8 cellular contexts compared by ENCODE assay signal in the genomic region with DNA sequence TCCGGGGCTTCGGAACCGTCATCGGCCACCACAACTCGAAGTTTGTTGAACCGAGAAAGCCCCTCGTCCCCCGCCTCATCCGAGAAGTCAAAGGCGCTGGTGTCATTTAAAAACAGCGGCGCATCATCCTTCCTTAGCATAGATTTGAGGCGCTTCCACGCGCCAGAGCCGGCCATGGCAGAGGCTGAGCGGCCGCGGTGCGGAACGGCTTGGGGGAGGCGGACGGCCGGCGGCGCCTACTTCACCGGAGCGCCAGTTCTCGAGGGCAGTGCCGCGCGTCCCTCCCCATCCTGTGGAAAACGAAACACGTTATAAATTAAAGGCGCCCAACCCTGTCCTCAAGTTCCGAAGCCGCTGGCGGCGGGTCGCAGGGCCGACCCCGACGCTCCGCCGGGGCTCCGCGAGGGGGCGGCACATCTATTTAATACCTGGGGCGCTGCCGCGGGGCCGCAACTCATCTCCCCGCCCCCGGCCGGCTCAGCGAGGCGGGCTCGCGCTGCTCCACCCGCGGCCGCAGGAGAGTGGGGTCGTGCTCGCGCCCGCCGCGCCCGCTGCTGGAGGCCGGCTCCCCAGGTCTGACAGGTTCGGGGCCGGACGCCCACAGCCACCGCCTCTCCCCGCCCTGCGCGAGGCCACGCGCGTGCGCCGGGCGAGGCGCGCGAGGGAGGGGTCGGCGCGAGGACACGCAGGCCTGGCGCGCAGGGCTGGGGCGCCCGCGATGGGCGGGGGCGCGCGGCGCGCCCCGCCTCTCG. TPM values are rescaled to one million over a fixed set of nuclear protein-coding genes. Genes with fewer than 3 reads are reported as not detected.
DNase-seq lines count a peak whose midpoint lies in the region; ATAC-seq and TF ChIP-seq lines count a peak whose summit lies in the region.

SLC30A4 (minus strand) TSS at position 577 of the 752 bp plus-strand sequence; CDS start at position 176, 401 bp downstream.

- peak; percentile 43 for TF ChIP-seq EP300 in neural cell (conservative IDR thresholded peaks at IDR 0.05; ENCODE audit: poor library complexity, severe bottlenecking)

- H4K20me1 ChIP-seq in OCI-LY3 (ENCODE audit: insufficient read depth, low read length) (no peaks in the 10 kb centered on the region), neural cell (ENCODE audit: insufficient read depth) (no peaks in the 10 kb centered on the region)

- peak; percentile 46 for DNase-seq in A673 (ENCODE audit: low spot score)
- DNase-seq in activated effector memory CD4-positive, alpha-beta T cell treated with Interleukin-2 at 50 U/mL for 16 hours, result peak; percentile 65
- peak; percentile 14 for DNase-seq in fibroblast of the conjunctiva (ENCODE audit: low read depth)
- peak; percentile 58 to 69 for DNase-seq in stimulated activated naive CD8-positive, alpha-beta T cell treated with anti-CD3 and anti-CD28 coated beads, Interleukin-15, amount 100 ng/mL, for 72 hours

- no TSS peak for BruUV-seq in A673 (replicated peaks; lab: Mats Ljungman, UMichigan)

- H3K27me3 ChIP-seq in A673 (replicated peaks; ENCODE audit: insufficient read depth, low read depth, low read length, poor library complexity) (no peaks in the 10 kb centered on the region), OCI-LY3 (ENCODE audit: low read depth, low read length) (peaks cover 16% of the 10 kb centered on the region), neural cell (ENCODE audit: insufficient read depth, low read depth, low read length) (peaks cover 5% of the 10 kb centered on the region)

- H3F3A ChIP-seq in neural cell (ENCODE audit: insufficient read depth, low read length, poor library complexity, severe bottlenecking), result peaks cover 4% of the 10 kb centered on the region

- intact Hi-C loops in A673 (cut with micrococcal nuclease; ENCODE audit: unreplicated experiment), result no loop called here

- peaks cover 20% of the 10 kb centered on the region for H3K4me1 Mint-ChIP-seq in stimulated activated naive CD8-positive, alpha-beta T cell treated with anti-CD3 and anti-CD28 coated beads, Interleukin-15, amount 100 ng/mL, for 72 hours

- no peaks in the 10 kb centered on the region for H3K9me2 ChIP-seq in neural cell (ENCODE audit: insufficient read depth, low read length)

- ATAC-seq in GM18520 (IDR thresholded peaks at IDR 0.05; ENCODE audit: unreplicated experiment), result peak; percentile 64
- ATAC-seq in HG03064 (IDR thresholded peaks at IDR 0.05; ENCODE audit: low read depth, unreplicated experiment), result peak; percentile 67
- peak; percentile 93 for ATAC-seq in stimulated activated naive CD8-positive, alpha-beta T cell treated with anti-CD3 and anti-CD28 coated beads, Interleukin-15, amount 100 ng/mL, for 72 hours

- peak within 1 kb of the TSS; percentile 65 for H3K4me3 ChIP-seq in A673 (ENCODE audit: low read depth, low read length, poor library complexity, severe bottlenecking)
- H3K4me3 ChIP-seq in OCI-LY3 (ENCODE audit: low read length), result peak within 1 kb of the TSS; percentile 79
- H3K4me3 ChIP-seq in neural cell (ENCODE audit: low read length), result peak within 1 kb of the TSS; percentile 88

- no peaks in the 10 kb centered on the region for H3K9me3 ChIP-seq in A673 (ENCODE audit: low read depth, low read length, poor library complexity, severe bottlenecking)
- no peaks in the 10 kb centered on the region for H3K9me3 ChIP-seq in OCI-LY3 (ENCODE audit: insufficient read depth, low read length)
- no peaks in the 10 kb centered on the region for H3K9me3 ChIP-seq in neural cell (ENCODE audit: low read length)

- H3K79me2 ChIP-seq in OCI-LY3 (ENCODE audit: low read length), result no peaks in the 10 kb centered on the region
- no peaks in the 10 kb centered on the region for H3K79me2 ChIP-seq in neural cell (replicated peaks; ENCODE audit: insufficient read depth, low read length)

- H3K4me2 ChIP-seq in OCI-LY3 (ENCODE audit: low read length) (peak within 1 kb of the TSS; percentile 96), neural cell (ENCODE audit: low read length) (peak within 1 kb of the TSS; percentile 73)

- peak within 1 kb of the TSS; percentile 86 to 92 for H3K4me3 Mint-ChIP-seq in stimulated activated naive CD8-positive, alpha-beta T cell treated with anti-CD3 and anti-CD28 coated beads, Interleukin-15, amount 100 ng/mL, for 72 hours

- CTCF ChIA-PET in A673 (lab: Charles Lee), result no interaction called here

- peak within 1 kb of the TSS; percentile 84 for H2AFZ ChIP-seq in OCI-LY3 (ENCODE audit: low read depth, low read length)
- peak within 1 kb of the TSS; percentile 30 for H2AFZ ChIP-seq in neural cell (ENCODE audit: low read depth, low read length)

- H3K9ac ChIP-seq in OCI-LY3 (ENCODE audit: low read length), result peak within 1 kb of the TSS; percentile 57
- H3K9ac ChIP-seq in neural cell (ENCODE audit: low read length), result peak within 1 kb of the TSS; percentile 68

- no peaks in the 10 kb centered on the region for H3K4me1 ChIP-seq in A673 (ENCODE audit: insufficient read depth, low read length, poor library complexity, severe bottlenecking)
- peaks cover 12% of the 10 kb centered on the region; the same call in 1 of the 2 replicates for H3K4me1 ChIP-seq in OCI-LY3 (ENCODE audit: low read length)

- peak within 1 kb of the TSS; percentile 64 to 80 for H3K27ac Mint-ChIP-seq in stimulated activated naive CD8-positive, alpha-beta T cell treated with anti-CD3 and anti-CD28 coated beads, Interleukin-15, amount 100 ng/mL, for 72 hours

- H3K36me3 ChIP-seq in A673 (ENCODE audit: insufficient read depth, low read length, poor library complexity, severe bottlenecking), result no peaks in the 10 kb centered on the region
- H3K36me3 ChIP-seq in OCI-LY3 (replicated peaks; ENCODE audit: low read depth, low read length), result no peaks in the 10 kb centered on the region
- H3K36me3 ChIP-seq in neural cell (ENCODE audit: insufficient read depth, low read length), result no peaks in the 10 kb centered on the region

- no peak for TF ChIP-seq RAD21 in neural cell (conservative IDR thresholded peaks at IDR 0.05)

- no peak within 1 kb of the TSS for H3K27ac ChIP-seq in A673 (ENCODE audit: low read depth, low read length, poor library complexity, severe bottlenecking)
- H3K27ac ChIP-seq in OCI-LY3 (ENCODE audit: low read length), result no peak within 1 kb of the TSS
- peak within 1 kb of the TSS; percentile 39 for H3K27ac ChIP-seq in neural cell (ENCODE audit: low read length)

- peaks cover 9% of the 10 kb centered on the region for H3K27me3 Mint-ChIP-seq in stimulated activated naive CD8-positive, alpha-beta T cell treated with anti-CD3 and anti-CD28 coated beads, Interleukin-15, amount 100 ng/mL, for 72 hours

- H3K9me3 Mint-ChIP-seq in stimulated activated naive CD8-positive, alpha-beta T cell treated with anti-CD3 and anti-CD28 coated beads, Interleukin-15, amount 100 ng/mL, for 72 hours, result no peaks in the 10 kb centered on the region

- peak; percentile 50; the same call in 1 of the 2 replicates for TF ChIP-seq CTCF in A673 (conservative IDR thresholded peaks at IDR 0.05; ENCODE audit: low read depth, low read length)
- TF ChIP-seq CTCF in OCI-LY3 (IDR thresholded peaks at IDR 0.05; ENCODE audit: low read depth, low read length), result peak; percentile 49
- TF ChIP-seq CTCF in neural cell (IDR thresholded peaks at IDR 0.05; ENCODE audit: poor library complexity, severe bottlenecking), result peak; percentile 76

- POLR2A ChIA-PET in A673 (lab: Charles Lee; ENCODE audit: low non-redundant PET), result no interaction called here

TF ChIP-seq in neural cell, 6 proteins besides CTCF, POLR2A, EP300 and RAD21:
- TF ChIP-seq POLR2AphosphoS5 (IDR thresholded peaks at IDR 0.05) (peak; percentile 45), EZH2 (IDR thresholded peaks at IDR 0.05; ENCODE audit: borderline replicate concordance, insufficient read depth, low read length, poor library complexity, severe bottlenecking) (no peak), SMC3 (conservative IDR thresholded peaks at IDR 0.05; ENCODE audit: poor library complexity) (peak; percentile 59)

RNA-seq across cellular contexts. Expression of gene SLC30A4, which starts in this region (rescaled TPM):
- 0.94 and 1.1 TPM in 2 replicates for total RNA-seq in A673 (2021)
- polyA plus RNA-seq in neural cell, result 6.7 and 7.1 TPM in 2 replicates
- 17.8 and 20.4 TPM in 2 replicates for polyA minus RNA-seq in neural cell

Comparison
In these comparisons a context has a peak if more than half of its experiments do, and no peak if none do; other contexts are left out.
1. DNase-seq: peak in every context shown above with its lines; median percentile 65 in activated effector memory CD4-positive, alpha-beta T cell treated with Interleukin-2 at 50 U/mL for 16 hours; 64 in stimulated activated naive CD8-positive, alpha-beta T cell treated with anti-CD3 and anti-CD28 coated beads, Interleukin-15, amount 100 ng/mL, for 72 hours; 46 in A673; 14 in fibroblast of the conjunctiva.